Comparison of ENCODE assay signal across 26 cellular contexts in genomic region chr2:109108740-109109139, GRCh38. TPM values are rescaled to one million over a fixed set of nuclear protein-coding genes. Genes with fewer than 3 reads are reported as not detected.
"Had no signal": no experiment of that assay in that cellular context is flagged by ENCODE, and none has a peak within 500 bp of the region (broad histone marks: within the 10 kb centered on the region; RNA-seq: fewer than 3 reads in every experiment).

No MANE protein-coding gene starts in this region.

- H3K9ac ChIP-seq: SK-N-SH had no signal

- H3K9me3 ChIP-seq: SJSA1, SK-N-SH had no signal

- H3K4me1 ChIP-seq: SJSA1 had no signal

- H3K4me3 ChIP-seq: cardiac muscle cell, PC-9, SJSA1 had no signal

- DNase-seq: activated B cell treated with CpG ODN at 0.5 μM for 24 hours; activated CD4-positive, alpha-beta memory T cell treated with anti-CD3 and anti-CD28 coated beads for 36 hours; activated CD4-positive, alpha-beta T cell treated with anti-CD3 and anti-CD28 coated beads for 4 hours; activated CD4-positive, alpha-beta T cell treated with anti-CD3 and anti-CD28 coated beads, Interleukin-2, amount 50 U/mL, for 1 hour; activated CD4-positive, CD25-positive, alpha-beta regulatory T cell treated with anti-CD3 and anti-CD28 coated beads, Interleukin-2, amount 50 U/mL, for 72 hours; activated gamma-delta T cell; activated naive CD4-positive, alpha-beta T cell treated with Interleukin-2 at 50 U/mL for 16 hours; activated naive CD8-positive, alpha-beta T cell treated with anti-CD3 and anti-CD28 coated beads, Interleukin-2, amount 10 ng/mL, durations not matched to agents 7 days and 5 days; activated T-cell treated with anti-CD3 and anti-CD28 coated beads, Interleukin-2, amount 50 U/mL, for 1 hour; amygdala; Karpas-422; KBM-7; NCI-H1048; NCI-H1105 treated with DMSO at 0.1 percent for 48 hours; NCI-H1436; NCI-H1694 treated with DMSO at 0.1 percent for 48 hours; NCI-H2029; NCI-H345; NCI-H524 treated with DMSO at 0.1 percent for 48 hours; NK-92 treated with Interleukin-12 subunit alpha and Interleukin-12 subunit beta, amount 100 ng/mL, for 24 hours; PC-9; SHP77 treated with DMSO at 0.1 percent for 48 hours had no signal

- H3K27ac ChIP-seq: cardiac muscle cell, PC-9, SJSA1 had no signal

- H3K27me3 ChIP-seq: cardiac muscle cell, SJSA1 had no signal

- H3K36me3 ChIP-seq: cardiac muscle cell, SJSA1 had no signal

RNA-seq across cellular contexts. Expression of gene SH3RF3, which starts 20.3 kb away (rescaled TPM):
- polyA plus RNA-seq: IgD-negative memory B cell had no signal
